9 cellular contexts compared by ENCODE assay signal in genomic region chr12:4353785-4354208, GRCh38. TPM values are rescaled to one million over a fixed set of nuclear protein-coding genes. Genes with fewer than 3 reads are reported as not detected.
DNase-seq lines count a peak whose midpoint lies in the region; ATAC-seq and TF ChIP-seq lines count a peak whose summit lies in the region.
"Had no signal": no experiment of that assay in that cellular context is flagged by ENCODE, and none has a peak within 500 bp of the region (broad histone marks: within the 10 kb centered on the region; RNA-seq: fewer than 3 reads in every experiment).

No MANE protein-coding gene starts in this region.

- ATAC-seq in DND-41 (ENCODE audit: insufficient read depth, low read depth): peak; percentile 87
- peak; percentile 73 for ATAC-seq in activated CD8-positive, alpha-beta memory T cell treated with anti-CD3 and anti-CD28 coated beads, Interleukin-2, amount 10 ng/mL, durations not matched to agents 7 days and 5 days
- ATAC-seq in HG02981 (IDR thresholded peaks at IDR 0.05; ENCODE audit: unreplicated experiment): no peak
- no peak for ATAC-seq in GM21381 (IDR thresholded peaks at IDR 0.05; ENCODE audit: unreplicated experiment)

- no peaks in the 10 kb centered on the region for H3K27me3 Mint-ChIP-seq in activated CD8-positive, alpha-beta memory T cell treated with anti-CD3 and anti-CD28 coated beads, Interleukin-2, amount 10 ng/mL, durations not matched to agents 7 days and 5 days

- no peaks in the 10 kb centered on the region for H3K9me3 ChIP-seq in DND-41 (ENCODE audit: insufficient read depth, low read length, severe bottlenecking)

- no peaks in the 10 kb centered on the region for H3K9me3 Mint-ChIP-seq in activated CD8-positive, alpha-beta memory T cell treated with anti-CD3 and anti-CD28 coated beads, Interleukin-2, amount 10 ng/mL, durations not matched to agents 7 days and 5 days (ENCODE audit: low read depth)

- H3K4me1 Mint-ChIP-seq in activated CD8-positive, alpha-beta memory T cell treated with anti-CD3 and anti-CD28 coated beads, Interleukin-2, amount 10 ng/mL, durations not matched to agents 7 days and 5 days: peaks cover 10% of the 10 kb centered on the region

- no peaks in the 10 kb centered on the region for H3K27me3 ChIP-seq in DND-41 (ENCODE audit: insufficient read depth, low read length, poor library complexity)

- H3K79me2 ChIP-seq in DND-41 (ENCODE audit: insufficient read depth, low read length): no peaks in the 10 kb centered on the region

- H3K4me1 ChIP-seq in DND-41 (ENCODE audit: insufficient read depth, low read length): no peaks in the 10 kb centered on the region

- H3K4me2 ChIP-seq in DND-41 (ENCODE audit: insufficient read depth, low read length): no peak overlapping the region

- H3K27ac ChIP-seq in DND-41 (ENCODE audit: low read length): no peak overlapping the region

- peaks cover 23% of the 10 kb centered on the region for H3K36me3 Mint-ChIP-seq in activated CD8-positive, alpha-beta memory T cell treated with anti-CD3 and anti-CD28 coated beads, Interleukin-2, amount 10 ng/mL, durations not matched to agents 7 days and 5 days

- no peak overlapping the region for H2AFZ ChIP-seq in DND-41 (ENCODE audit: low read depth, low read length)

- no peak overlapping the region for H3K27ac Mint-ChIP-seq in activated CD8-positive, alpha-beta memory T cell treated with anti-CD3 and anti-CD28 coated beads, Interleukin-2, amount 10 ng/mL, durations not matched to agents 7 days and 5 days

- DNase-seq in DND-41 (peak; percentile 39), fibroblast of the aortic adventitia (ENCODE audit: low read depth) (peak; percentile 11), epidermal melanocyte (ENCODE audit: insufficient read length, low spot score) (no peak)
- peak; percentile 69 for DNase-seq in activated CD8-positive, alpha-beta memory T cell treated with anti-CD3 and anti-CD28 coated beads, Interleukin-2, amount 10 ng/mL, durations not matched to agents 7 days and 5 days
- peak; percentile 3 for DNase-seq in stimulated activated CD4-positive, alpha-beta T cell treated with anti-CD3 and anti-CD28 coated beads, Interleukin-4, amount 100 ng/mL, for 1 hour

- CTCF ChIA-PET in activated CD8-positive, alpha-beta memory T cell treated with anti-CD3 and anti-CD28 coated beads, Interleukin-2, amount 10 ng/mL, durations not matched to agents 7 days and 5 days (lab: Charles Lee): interaction anchor here (0.7 to 1.2 kb wide), 3 partner anchors 171 to 179 kb away, joined by 3 to 6 read pairs (median 4); no protein-coding TSS in a partner anchor

- no peak overlapping the region for H3K4me3 Mint-ChIP-seq in activated CD8-positive, alpha-beta memory T cell treated with anti-CD3 and anti-CD28 coated beads, Interleukin-2, amount 10 ng/mL, durations not matched to agents 7 days and 5 days

- peak; percentile 65 for TF ChIP-seq CTCF in DND-41 (IDR thresholded peaks at IDR 0.05; ENCODE audit: borderline replicate concordance, extremely low read depth, low read length, poor library complexity, severe bottlenecking)
- peak; percentile 63 for TF ChIP-seq CTCF in LNCAP (IDR thresholded peaks at IDR 0.05)
- TF ChIP-seq CTCF in fibroblast of the aortic adventitia (IDR thresholded peaks at IDR 0.05; ENCODE audit: insufficient read depth, low read length): peak; percentile 48

- H4K20me1 ChIP-seq in DND-41 (ENCODE audit: insufficient read depth, low read length): no peaks in the 10 kb centered on the region

- peaks cover 30% of the 10 kb centered on the region; the same call in 1 of the 2 replicates for H3K36me3 ChIP-seq in DND-41 (ENCODE audit: insufficient read depth, low read length)

- H3K4me3 ChIP-seq in DND-41 (ENCODE audit: low read depth in 1 of 2, low read length in 2 of 2): no peak overlapping the region
- no peak overlapping the region for H3K4me3 ChIP-seq in fibroblast of the aortic adventitia (ENCODE audit: low read depth, low read length)

- no peak overlapping the region for H3K9ac ChIP-seq in DND-41 (ENCODE audit: low read depth, low read length)

RNA-seq across cellular contexts. Expression of gene FGF23, which starts 25.7 kb away (rescaled TPM):
- total RNA-seq in activated CD8-positive, alpha-beta memory T cell treated with anti-CD3 and anti-CD28 coated beads, Interleukin-2, amount 10 ng/mL, durations not matched to agents 7 days and 5 days: not detected
- total RNA-seq in fibroblast of the aortic adventitia (ENCODE audit: low replicate concordance): not detected in 2 replicates
- total RNA-seq: pulmonary artery endothelial cell had no signal

RNA-seq across cellular contexts. Expression of gene TIGAR, which starts 32.8 kb away (rescaled TPM):
- total RNA-seq in activated CD8-positive, alpha-beta memory T cell treated with anti-CD3 and anti-CD28 coated beads, Interleukin-2, amount 10 ng/mL, durations not matched to agents 7 days and 5 days: 10 to 100 TPM in 1 of 2 experiments, 1 to 10 TPM in 1; 7.6 to 18.1 TPM
- total RNA-seq in fibroblast of the aortic adventitia (ENCODE audit: low replicate concordance): 11.5 and 20.4 TPM in 2 replicates

Comparison
In these comparisons a context has a peak if more than half of its experiments do, and no peak if none do; other contexts are left out.
1. ATAC-seq: peak in DND-41 (single experiment) and activated CD8-positive, alpha-beta memory T cell treated with anti-CD3 and anti-CD28 coated beads, Interleukin-2, amount 10 ng/mL, durations not matched to agents 7 days and 5 days (single experiment); none in HG02981 (single experiment) and GM21381 (single experiment).
2. Peak in every context shown above with its lines, with median percentiles within 50 percentile points of each other: CTCF ChIP-seq.